12 cellular contexts compared by ENCODE assay signal in the genomic region with DNA sequence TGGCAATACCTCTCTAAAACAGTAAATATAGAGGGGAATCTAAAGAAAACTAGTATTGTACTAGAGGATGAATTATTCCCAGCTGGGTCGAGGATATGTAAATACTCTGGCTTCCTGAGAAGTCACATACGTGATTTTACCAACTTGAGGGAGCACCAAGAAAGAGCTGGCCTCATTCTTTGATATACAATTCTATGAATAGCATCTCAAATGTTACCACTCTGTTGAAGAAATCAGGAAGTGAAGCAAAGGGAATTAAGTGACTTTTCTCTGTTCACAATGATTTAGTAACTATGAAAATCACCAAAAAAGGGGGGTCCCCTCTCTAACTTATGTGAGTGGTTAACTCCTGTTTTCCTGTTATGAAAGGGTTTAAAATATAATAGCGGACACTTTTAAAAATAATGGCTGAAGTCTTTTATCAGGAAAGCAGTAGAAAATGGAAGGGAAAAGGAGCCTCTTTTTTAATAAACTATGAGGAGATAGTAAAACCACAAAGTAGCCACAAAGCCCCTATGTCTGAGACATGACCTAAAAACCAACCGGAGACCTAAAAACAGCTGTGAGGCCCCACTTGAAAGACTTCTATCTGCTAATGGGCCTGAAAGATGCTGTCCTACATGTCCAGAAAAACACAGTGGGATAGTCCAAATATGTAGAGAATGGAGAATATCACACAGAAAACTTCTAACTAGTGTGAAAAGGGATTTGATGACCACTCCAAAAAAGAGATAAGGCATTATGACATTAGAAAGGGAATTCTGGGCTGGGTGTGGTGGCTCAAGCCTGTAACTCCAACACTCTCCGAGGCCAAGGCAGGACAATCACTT. TPM values are rescaled to one million over a fixed set of nuclear protein-coding genes. Genes with fewer than 3 reads are reported as not detected.
DNase-seq lines count a peak whose midpoint lies in the region; ATAC-seq and TF ChIP-seq lines count a peak whose summit lies in the region.
"Had no signal": no experiment of that assay in that cellular context is flagged by ENCODE, and none has a peak within 500 bp of the region (broad histone marks: within the 10 kb centered on the region; RNA-seq: fewer than 3 reads in every experiment).

No MANE protein-coding gene starts in this region.

- peaks cover 50% of the 10 kb centered on the region for H3K36me3 Mint-ChIP-seq in HFFc6 (ENCODE audit: low read depth)
- H3K36me3 Mint-ChIP-seq: activated naive CD4-positive, alpha-beta T cell treated with anti-CD3 and anti-CD28 coated beads, Interleukin-2, amount 50 U/mL, for 24 hours had no signal

- H3K4me1 ChIP-seq in adipocyte (ENCODE audit: control insufficient read depth, insufficient read depth, low read length) = peaks cover 83% of the 10 kb centered on the region
- peaks cover 49 to 71% of the 10 kb centered on the region in 2 donors for H3K4me1 ChIP-seq in thoracic aorta (ENCODE audit: control insufficient read depth in 1 of 2, low read depth in 2 of 2)

- peak overlapping the region; percentile 30 for H3K9ac ChIP-seq in adipocyte (ENCODE audit: low read length)

- no peak for DNase-seq in HFFc6
- peak; percentile 67 for DNase-seq in adipocyte (ENCODE audit: low read depth)
- DNase-seq in iris pigment epithelial cell (ENCODE audit: low read depth) = peak; percentile 81
- no peak for DNase-seq in thoracic aorta (ENCODE audit: low spot score)
- no peak for DNase-seq in kidney tubule cell (ENCODE audit: low spot score)
- no peak for DNase-seq in left colon
- no peak for DNase-seq in SIG-M5 (lab: John Stamatoyannopoulos, UW)
- DNase-seq in NCI-H774 (lab: John Stamatoyannopoulos, UW) = no peak
- DNase-seq: activated CD4-positive, alpha-beta T cell treated with anti-CD3 and anti-CD28 coated beads, Interleukin-2, amount 50 U/mL, for 4 hours; effector CD4-positive, alpha-beta T cell; stimulated activated CD4-positive, alpha-beta T cell treated with anti-CD3 and anti-CD28 coated beads, Interleukin-1b, Interleukin-23, amount 100 ng/mL, for 48 hours had no signal

- ATAC-seq in thoracic aorta (ENCODE audit: insufficient number of reproducible peaks, low FRiP score, low read depth) (no peak), left colon (no peak)

- peak overlapping the region; percentile 34 to 41 for H3K27ac ChIP-seq in thoracic aorta

- H3K27me3 ChIP-seq in adipocyte (replicated peaks; ENCODE audit: control insufficient read depth, insufficient read depth, low read length) (no peaks in the 10 kb centered on the region), thoracic aorta (replicated peaks; ENCODE audit: insufficient read depth) (no peaks in the 10 kb centered on the region)

- H3K9me3 Mint-ChIP-seq in HFFc6 = peaks cover 5% of the 10 kb centered on the region

- peak overlapping the region; percentile 60; the same call in 1 of the 2 replicates for H3K4me3 Mint-ChIP-seq in HFFc6
- H3K4me3 Mint-ChIP-seq: activated naive CD4-positive, alpha-beta T cell treated with anti-CD3 and anti-CD28 coated beads, Interleukin-2, amount 50 U/mL, for 24 hours had no signal

- peaks cover 87% of the 10 kb centered on the region for H3K4me1 Mint-ChIP-seq in HFFc6 (ENCODE audit: low read depth)
- H3K4me1 Mint-ChIP-seq: activated naive CD4-positive, alpha-beta T cell treated with anti-CD3 and anti-CD28 coated beads, Interleukin-2, amount 50 U/mL, for 24 hours had no signal

- TF ChIP-seq CTCF in HFFc6 (IDR thresholded peaks at IDR 0.05) (no peak), thoracic aorta (IDR thresholded peaks at IDR 0.05) (no peak)

- H3K27me3 Mint-ChIP-seq in HFFc6 (ENCODE audit: insufficient read depth) = no peaks in the 10 kb centered on the region; the same call in 1 of the 2 replicates

- H3K36me3 ChIP-seq in adipocyte (ENCODE audit: control insufficient read depth, insufficient read depth, low read length, severe bottlenecking) (peaks cover 3% of the 10 kb centered on the region), thoracic aorta (no peaks in the 10 kb centered on the region)

- H3K27ac Mint-ChIP-seq in HFFc6 = peak overlapping the region; percentile 72
- H3K27ac Mint-ChIP-seq: activated naive CD4-positive, alpha-beta T cell treated with anti-CD3 and anti-CD28 coated beads, Interleukin-2, amount 50 U/mL, for 24 hours had no signal

- H3K9me3 ChIP-seq in adipocyte (ENCODE audit: control insufficient read depth, low read length) (no peaks in the 10 kb centered on the region), thoracic aorta (no peaks in the 10 kb centered on the region)

- no peak overlapping the region for H3K4me3 ChIP-seq in adipocyte (ENCODE audit: low read length)
- no peak overlapping the region for H3K4me3 ChIP-seq in thoracic aorta

- intact Hi-C loops in left colon (cut with DNase I, micrococcal nuclease) = no loop called here

RNA-seq across cellular contexts. Expression of gene LPAR1, which starts 42.5 kb away (rescaled TPM):
- total RNA-seq in HFFc6 (2021; fragmentation: NEBNext Ultra II Directional; extraction: Animal tissue kit (Norgen Biotek cat#: 25700)) = 100 to 1,000 TPM in 4 of 6 experiments, 10 to 100 TPM in 2; 70.6 to 148 (median 123) TPM
- total RNA-seq in thoracic aorta (10 to 100 TPM; 85.1 to 94.0 TPM), left colon (10 to 100 TPM; 25.7 to 28.0 TPM)

Comparison
In these comparisons a context has a peak if more than half of its experiments do, and no peak if none do; other contexts are left out.
1. DNase-seq: peak in adipocyte (single experiment) and iris pigment epithelial cell (single experiment); none in HFFc6 (single experiment), thoracic aorta (single experiment), kidney tubule cell (single experiment), left colon (0 of 2), SIG-M5 (single experiment) and NCI-H774 (single experiment).